16 cellular contexts compared by ENCODE assay signal in genomic region chr2:239836021-239836765, GRCh38.
DNase-seq lines count a peak whose midpoint lies in the region; ATAC-seq and TF ChIP-seq lines count a peak whose summit lies in the region.
"Had no signal": no experiment of that assay in that cellular context is flagged by ENCODE, and none has a peak within 500 bp of the region (broad histone marks: within the 10 kb centered on the region; RNA-seq: fewer than 3 reads in every experiment).

No MANE protein-coding gene starts in this region.

- H3K4me3 ChIP-seq in testis = no peak overlapping the region
- H3K4me3 ChIP-seq in heart left ventricle = no peak overlapping the region

- no peaks in the 10 kb centered on the region for H3K36me3 Mint-ChIP-seq in osteocyte (ENCODE audit: unreplicated experiment)
- H3K36me3 Mint-ChIP-seq: CD4-positive, CD25-positive, alpha-beta regulatory T cell; IgD-negative memory B cell had no signal

- WGBS in testis, 2 donors = 92 to 93% methylated on average over 5 to 7 of the region's 7 CpGs
- WGBS in heart left ventricle, 4 donors = 86 to 93% (median 90%) methylated on average over 6 to 7 of the region's 7 CpGs

- ATAC-seq in heart left ventricle = no peak

- no peak overlapping the region for H3K27ac Mint-ChIP-seq in osteocyte (ENCODE audit: unreplicated experiment)
- H3K27ac Mint-ChIP-seq: B cell; CD4-positive, CD25-positive, alpha-beta regulatory T cell; IgD-negative memory B cell had no signal

- H3K4me3 Mint-ChIP-seq in osteocyte (ENCODE audit: unreplicated experiment) = no peak overlapping the region
- H3K4me3 Mint-ChIP-seq: B cell had no signal

- no peaks in the 10 kb centered on the region for H3K4me1 ChIP-seq in testis
- peaks cover 0 to 7% (median 0%) of the 10 kb centered on the region in 12 donors for H3K4me1 ChIP-seq in heart left ventricle

- no peak for TF ChIP-seq CTCF in osteocyte (IDR thresholded peaks at IDR 0.05)
- TF ChIP-seq CTCF in testis (IDR thresholded peaks at IDR 0.05) = no peak
- TF ChIP-seq CTCF in heart left ventricle (IDR thresholded peaks at IDR 0.05) = no peak

- no peaks in the 10 kb centered on the region for H3K27me3 Mint-ChIP-seq in osteocyte (ENCODE audit: unreplicated experiment)
- H3K27me3 Mint-ChIP-seq: CD4-positive, CD25-positive, alpha-beta regulatory T cell had no signal

- H3K27ac ChIP-seq in testis (no peak overlapping the region), heart left ventricle (no peak overlapping the region)
- H3K27ac ChIP-seq: 22Rv1, HL-60 had no signal

- TF ChIP-seq POLR2A in testis (IDR thresholded peaks at IDR 0.05) = no peak
- no peak for TF ChIP-seq POLR2A in heart left ventricle (IDR thresholded peaks at IDR 0.05)

- H3K27me3 ChIP-seq in testis (no peaks in the 10 kb centered on the region), heart left ventricle (peaks cover 0 to 4% (median 0%) of the 10 kb centered on the region in 9 donors)

- intact Hi-C loops in testis (cut with DNase I; ENCODE audit: low total_unique reads) = no loop called here
- intact Hi-C loops in heart left ventricle (cut with DNase I) = no loop called here

- peak; percentile 8 for DNase-seq in activated CD4-positive, CD25-positive, alpha-beta regulatory T cell treated with anti-CD3 and anti-CD28 coated beads, Interleukin-2, amount 50 U/mL, for 72 hours
- DNase-seq in activated CD4-positive, CD25-positive, alpha-beta regulatory T cell (lab: John Stamatoyannopoulos, UW) = no peak
- DNase-seq in islet precursor cell (peak; percentile 37), osteocyte (ENCODE audit: extremely low spot score, unreplicated experiment) (peak; percentile 68), testis (peak; percentile 2), amniotic stem cell (lab: John Stamatoyannopoulos, UW) (no peak), heart left ventricle (no peak), NCI-H1417 (lab: John Stamatoyannopoulos, UW) (no peak)
- DNase-seq: CD4-positive, CD25-positive, alpha-beta regulatory T cell; H7; NCI-H187 treated with DMSO at 0.1 percent for 48 hours; NCI-H69 had no signal

- H3K9me3 ChIP-seq in testis (no peaks in the 10 kb centered on the region), heart left ventricle (peaks cover 0 to 7% (median 0%) of the 10 kb centered on the region in 12 donors)

- no peaks in the 10 kb centered on the region for H3K36me3 ChIP-seq in testis (ENCODE audit: low read depth, missing control alignments)
- no peaks in the 10 kb centered on the region for H3K36me3 ChIP-seq in heart left ventricle

- H3K9me3 Mint-ChIP-seq in osteocyte (ENCODE audit: unreplicated experiment) = peaks cover 5% of the 10 kb centered on the region

- H3K4me1 Mint-ChIP-seq in osteocyte (ENCODE audit: unreplicated experiment) = no peaks in the 10 kb centered on the region
- H3K4me1 Mint-ChIP-seq: B cell; CD4-positive, CD25-positive, alpha-beta regulatory T cell; IgD-negative memory B cell had no signal

Comparison
In these comparisons a context has a peak if more than half of its experiments do, and no peak if none do; other contexts are left out.
1. DNase-seq: peak in activated CD4-positive, CD25-positive, alpha-beta regulatory T cell treated with anti-CD3 and anti-CD28 coated beads, Interleukin-2, amount 50 U/mL, for 72 hours (single experiment), islet precursor cell (single experiment), osteocyte (single experiment) and testis (single experiment); none in activated CD4-positive, CD25-positive, alpha-beta regulatory T cell (0 of 4), amniotic stem cell (single experiment), heart left ventricle (0 of 5) and NCI-H1417 (0 of 3).